Comparison of ENCODE assay signal across 8 cellular contexts in the genomic region with DNA sequence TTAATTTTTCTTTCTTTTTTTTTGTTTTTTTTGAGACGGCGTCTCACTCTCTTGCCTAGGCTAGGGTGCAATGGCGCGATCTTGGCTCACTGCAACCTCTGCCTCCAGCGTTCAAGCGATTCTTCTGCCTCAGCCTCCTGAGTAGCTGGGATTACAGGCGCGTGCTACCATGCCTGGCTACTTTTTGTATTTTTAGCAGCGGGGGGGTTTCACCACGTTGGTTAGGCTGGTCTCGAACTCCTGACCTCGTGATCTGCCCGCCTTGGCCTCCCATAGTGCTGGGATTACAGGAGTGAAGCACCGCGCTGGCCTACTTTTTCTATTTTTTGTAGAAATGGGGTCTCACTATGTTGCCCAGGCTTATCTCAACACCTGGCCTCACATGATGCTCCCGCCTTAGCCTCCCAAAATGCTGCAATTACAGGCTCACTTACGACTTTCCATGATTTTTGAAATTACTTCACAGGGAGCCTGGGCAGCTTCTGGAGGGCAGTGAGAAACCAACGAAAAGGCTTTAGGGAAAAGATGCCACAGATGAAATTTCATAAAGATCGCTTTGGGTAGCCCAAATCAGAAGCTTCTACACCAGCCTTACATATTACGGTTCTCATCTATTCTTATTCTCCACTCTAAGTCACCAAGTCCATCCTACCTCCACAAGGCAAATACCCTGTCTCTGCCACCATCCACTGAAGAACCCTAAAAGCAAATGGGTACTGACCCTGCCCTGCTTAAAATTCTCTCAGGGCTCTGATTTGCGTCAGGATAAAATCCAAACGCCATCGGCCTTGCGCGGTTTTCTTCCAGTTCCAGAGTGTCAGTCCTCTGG. TPM values are rescaled to one million over a fixed set of nuclear protein-coding genes. Genes with fewer than 3 reads are reported as not detected.
A peak's percentile ranks its signal among the peaks of the same experiment; 100 is the strongest.
DNase-seq lines count a peak whose midpoint lies in the region; ATAC-seq, FAIRE-seq and TF ChIP-seq lines count a peak whose summit lies in the region.

No MANE protein-coding gene starts in this region.

- POLR2A ChIA-PET in CD4-positive, alpha-beta T cell (lab: Charles Lee), result interaction anchor here (1.4 to 2.3 kb wide), 3 partner anchors 151 to 252 kb away, joined by 3 to 11 read pairs (median 9); a partner anchor contains a TSS
- POLR2A ChIA-PET in GM12878 (lab: Charles Lee), result no interaction called here
- POLR2A ChIA-PET in HepG2 (lab: Yijun Ruan, JAX), result no interaction called here

- peaks cover 45% of the 10 kb centered on the region for H3K79me2 ChIP-seq in GM12878 (ENCODE audit: control insufficient read depth, insufficient read depth, low read length)
- peaks cover 22% of the 10 kb centered on the region for H3K79me2 ChIP-seq in HepG2 (ENCODE audit: insufficient read depth, low read length)

- H3K9me3 Mint-ChIP-seq in CD4-positive, alpha-beta T cell, result no peaks in the 10 kb centered on the region

- intact Hi-C loops in CD4-positive, alpha-beta T cell (cut with DNase I, micrococcal nuclease), result no loop called here
- intact Hi-C loops in GM12878 (cut with micrococcal nuclease; ENCODE audit: unreplicated experiment) (loop anchor here (1.0 kb wide), 1 partner anchor 296 kb away; a partner anchor contains a TSS), HepG2 (cut with micrococcal nuclease; ENCODE audit: unreplicated experiment) (no loop called here)

- H3K36me3 ChIP-seq in HUES48 (ENCODE audit: control insufficient read depth, insufficient read depth, low read length), result peaks cover 5% of the 10 kb centered on the region
- peaks cover 5 to 7% of the 10 kb centered on the region in 2 experiments; a peak in 2 of 4 replicates for H3K36me3 ChIP-seq in GM12878 (ENCODE audit: control insufficient read depth in 2 of 2, insufficient read depth in 2 of 2, low read length in 1 of 2)
- H3K36me3 ChIP-seq in HepG2 (replicated peaks in 1 of 2; ENCODE audit: control insufficient read depth in 1 of 2, insufficient read depth in 2 of 2, low read length in 2 of 2), result peaks cover 0 to 2% of the 10 kb centered on the region in 2 experiments; a peak in 3 of 5 replicates
- peaks cover 0 to 22% (median 6%) of the 10 kb centered on the region in 3 donors for H3K36me3 ChIP-seq in tibial nerve

- peaks cover 88% of the 10 kb centered on the region for H3K4me1 Mint-ChIP-seq in CD4-positive, alpha-beta T cell (ENCODE audit: low read depth)

- SMC1A ChIA-PET in GM12878 (lab: Charles Lee; ENCODE audit: uncharacterized antibody, unreplicated experiment), result interaction anchor here (0.8 to 2.5 kb wide), 3 partner anchors 12 to 244 kb away, joined by 3 to 11 read pairs (median 3); no protein-coding TSS in a partner anchor

- H3K4me3 Mint-ChIP-seq in CD4-positive, alpha-beta T cell, result peak overlapping the region; percentile 99

- TSS peak; percentile 94 for BruUV-seq in GM12878 (replicated peaks; lab: Mats Ljungman, UMichigan)
- TSS peak; percentile 93 for BruUV-seq in HepG2 (replicated peaks; lab: Mats Ljungman, UMichigan)

- H4K20me1 ChIP-seq in GM12878 (ENCODE audit: control insufficient read depth, insufficient read depth) (no peaks in the 10 kb centered on the region), HepG2 (ENCODE audit: insufficient read depth, low read length) (no peaks in the 10 kb centered on the region)

- no peak for TF ChIP-seq CTCF in CD4-positive, alpha-beta T cell (IDR thresholded peaks at IDR 0.05)
- TF ChIP-seq CTCF in GM12878 (IDR thresholded peaks at IDR 0.05 in 2 of 3, conservative IDR thresholded peaks at IDR 0.05 in 1 of 3; ENCODE audit: control insufficient read depth in 2 of 3, extremely low read depth in 1 of 3, insufficient read depth in 1 of 3, low read depth in 3 of 3, low read length in 3 of 3) (no peak), HepG2 (CRISPR knock-in tag; IDR thresholded peaks at IDR 0.05) (no peak), tibial nerve (IDR thresholded peaks at IDR 0.05) (no peak), D721Med (IDR thresholded peaks at IDR 0.05; ENCODE audit: insufficient read depth, missing control alignments) (no peak)

- FAIRE-seq in GM12878 (lab: Jason Lieb, UNC), result no peak
- FAIRE-seq in HepG2 (lab: Jason Lieb, UNC), result no peak
- FAIRE-seq in D721Med (lab: Jason Lieb, UNC), result no peak

- in situ Hi-C loops in GM12878 (cut with MboI), result no loop called here
- in situ Hi-C loops in HepG2 (cut with HindIII; ENCODE audit: extremely low pct_ligation_motif_present, low pct_unique_long_range_greater_than_20kb), result no loop called here

- no peak for TF ChIP-seq RAD21 in GM12878 (IDR thresholded peaks at IDR 0.05; ENCODE audit: insufficient read depth, low read depth, low read length)
- no peak for TF ChIP-seq RAD21 in HepG2 (CRISPR knock-in tag; IDR thresholded peaks at IDR 0.05)

- H3K9ac ChIP-seq in HUES48 (ENCODE audit: low read depth, low read length) (peak overlapping the region; percentile 86), GM12878 (ENCODE audit: control insufficient read depth, insufficient read depth, low read length) (peak overlapping the region; percentile 96), HepG2 (ENCODE audit: insufficient read depth, low read depth, low read length) (peak overlapping the region; percentile 84)

- peak overlapping the region; percentile 95 for H2AFZ ChIP-seq in GM12878 (ENCODE audit: control insufficient read depth, low read depth, low read length)
- peak overlapping the region; percentile 33 for H2AFZ ChIP-seq in HepG2 (ENCODE audit: low read length)

- DNase-seq in CD4-positive, alpha-beta T cell, result no peak
- DNase-seq in GM12878 (ENCODE audit: low read depth, low spot score) (no peak), HepG2 (ENCODE audit: low spot score) (no peak), tibial nerve (ENCODE audit: low spot score in 2 of 2) (no peak), NCI-H1048 (lab: John Stamatoyannopoulos, UW) (no peak), D721Med (ENCODE audit: insufficient read length, low spot score) (no peak), NCI-H1417 (lab: John Stamatoyannopoulos, UW) (no peak)

- H3K4me3 ChIP-seq in HUES48 (ENCODE audit: low read depth, low read length) (peak overlapping the region; percentile 83), GM12878 (peak overlapping the region; percentile 77), HepG2 (replicated peaks in 1 of 3; ENCODE audit: insufficient read depth in 1 of 3, low read depth in 2 of 3, low read length in 3 of 3) (peak overlapping the region; percentile 77 to 99 (median 85)), tibial nerve (peak overlapping the region; percentile 56 to 74 (median 70))

- peaks cover 56% of the 10 kb centered on the region for H3K36me3 Mint-ChIP-seq in CD4-positive, alpha-beta T cell (ENCODE audit: low read depth)

- 71% methylated on average over 25 of the region's 25 CpGs for WGBS in GM12878 (ENCODE audit: insufficient coverage, insufficient replicate concordance, low lambda C conversion rate, missing lambda C conversion rate)
- WGBS in HepG2 (ENCODE audit: low lambda C conversion rate), result 78% methylated on average over 25 of the region's 25 CpGs
- 70 to 72% methylated on average over 25 of the region's 25 CpGs for WGBS in tibial nerve, 2 donors

- peaks cover 18% of the 10 kb centered on the region for H3K4me1 ChIP-seq in HUES48 (ENCODE audit: control insufficient read depth, insufficient read depth, low read length)
- H3K4me1 ChIP-seq in GM12878 (ENCODE audit: control insufficient read depth, insufficient read depth, low read length), result peaks cover 8% of the 10 kb centered on the region
- H3K4me1 ChIP-seq in HepG2 (ENCODE audit: insufficient read depth, low read length), result peaks cover 34% of the 10 kb centered on the region
- H3K4me1 ChIP-seq in tibial nerve, result peaks cover 0 to 40% (median 2%) of the 10 kb centered on the region in 4 donors

- H3K27ac ChIP-seq in CD4-positive, alpha-beta T cell (ENCODE audit: low read depth, low read length), result peak overlapping the region; percentile 69
- H3K27ac ChIP-seq in HUES48 (ENCODE audit: low read depth, low read length) (peak overlapping the region; percentile 97), GM12878 (ENCODE audit: control insufficient read depth, insufficient read depth) (peak overlapping the region; percentile 95), HepG2 (ENCODE audit: extremely low read length, insufficient read depth, low read length) (peak overlapping the region; percentile 84), tibial nerve (peak overlapping the region; percentile 87 to 95 (median 92))

- no peaks in the 10 kb centered on the region for H3K27me3 ChIP-seq in CD4-positive, alpha-beta T cell (ENCODE audit: control insufficient read depth, insufficient read depth, low read length)
- H3K27me3 ChIP-seq in HUES48 (ENCODE audit: control insufficient read depth, insufficient read depth, low read length) (no peaks in the 10 kb centered on the region), GM12878 (replicated peaks in 1 of 2; ENCODE audit: control insufficient read depth in 2 of 2, insufficient read depth in 2 of 2, low read length in 1 of 2) (no peaks in the 10 kb centered on the region), HepG2 (ENCODE audit: control insufficient read depth in 1 of 2, insufficient read depth in 2 of 2, low read length in 2 of 2) (no peaks in the 10 kb centered on the region), tibial nerve (no peaks in the 10 kb centered on the region)

- CTCF ChIA-PET in CD4-positive, alpha-beta T cell (lab: Charles Lee), result interaction anchor here (0.7 to 2.1 kb wide), 2 partner anchors 21 to 239 kb away, joined by 5 read pairs; no protein-coding TSS in a partner anchor
- CTCF ChIA-PET in GM12878 (lab: Yijun Ruan, JAX) (interaction anchor here (2.8 kb wide), 1 partner anchor 245 kb away, joined by 12 read pairs; no protein-coding TSS in a partner anchor), HepG2 (lab: Yijun Ruan, JAX; ENCODE audit: low intra/inter-chr PET ratio, low total read pairs) (no interaction called here)

- H3K27me3 Mint-ChIP-seq in CD4-positive, alpha-beta T cell, result no peaks in the 10 kb centered on the region

- no peaks in the 10 kb centered on the region for H3K9me3 ChIP-seq in CD4-positive, alpha-beta T cell (ENCODE audit: control insufficient read depth, low read length)
- H3K9me3 ChIP-seq in HUES48 (ENCODE audit: control insufficient read depth, insufficient read depth, low read length) (no peaks in the 10 kb centered on the region), GM12878 (replicated peaks; ENCODE audit: control insufficient read depth, insufficient read depth, low read length) (no peaks in the 10 kb centered on the region), HepG2 (ENCODE audit: low read length) (no peaks in the 10 kb centered on the region), tibial nerve (no peaks in the 10 kb centered on the region)

- TF ChIP-seq POLR2A in GM12878 (IDR thresholded peaks at IDR 0.05; ENCODE audit: low read depth, low read length), result no peak
- no peak for TF ChIP-seq POLR2A in HepG2 (IDR thresholded peaks at IDR 0.05; ENCODE audit: insufficient read depth in 1 of 2, low read depth in 2 of 2, low read length in 2 of 2)
- TF ChIP-seq POLR2A in tibial nerve (IDR thresholded peaks at IDR 0.05), result no peak

- RAD21 ChIA-PET in GM12878 (lab: Charles Lee; ENCODE audit: unreplicated experiment), result no interaction called here

- ATAC-seq in CD4-positive, alpha-beta T cell (ENCODE audit: poor library complexity), result no peak
- ATAC-seq in GM12878 (peak; percentile 1; the same call in 1 of the 3 replicates), HepG2 (peak; percentile 4; the same call in 2 of the 3 replicates)

- H3K4me2 ChIP-seq in GM12878 (ENCODE audit: control insufficient read depth, insufficient read depth) (peak overlapping the region; percentile 92), HepG2 (ENCODE audit: low read depth, low read length) (peak overlapping the region; percentile 84)

- TF ChIP-seq EP300 in GM12878 (IDR thresholded peaks at IDR 0.05; ENCODE audit: borderline replicate concordance in 1 of 2, control insufficient read depth in 1 of 2, low read depth in 2 of 2, low read length in 2 of 2), result no peak
- TF ChIP-seq EP300 in HepG2 (IDR thresholded peaks at IDR 0.05; ENCODE audit: low read depth in 2 of 2, low read length in 2 of 2), result no peak
- TF ChIP-seq EP300 in HepG2 (CRISPR knock-in tag; IDR thresholded peaks at IDR 0.05; ENCODE audit: borderline replicate concordance), result no peak
- TF ChIP-seq EP300 in tibial nerve (IDR thresholded peaks at IDR 0.05), result no peak

- peak overlapping the region; percentile 99 for H3K27ac Mint-ChIP-seq in CD4-positive, alpha-beta T cell

RNA-seq across cellular contexts. Expression of a gene that starts 0.9 kb away (rescaled TPM):
- total RNA-seq in CD4-positive, alpha-beta T cell, result 10 to 100 TPM; 64.7 to 73.1 TPM
- total RNA-seq in GM12878 (2013; cell fraction: nucleolus; rRNA removed), result 73.9 and 79.2 TPM in 2 replicates
- total RNA-seq in GM12878 (2014; rRNA removed) (119 and 133 TPM in 2 replicates), GM12878 (2014; rRNA removed; fragmentation: Illumina TruSeq; extraction: Trizol) (147 and 154 TPM in 2 replicates), GM12878 (2021) (140 and 141 TPM in 2 replicates), HepG2 (2016; rRNA removed; fragmentation: Illumina TruSeq; extraction: Trizol) (108 and 168 TPM in 2 replicates), tibial nerve (10 to 100 TPM; 23.3 to 35.2 (median 31.5) TPM)
- polyA plus RNA-seq in GM12878 (2011; ENCODE audit: low read depth), result 82.7 TPM
- polyA plus RNA-seq in GM12878 (2011; rRNA removed) (120 and 130 TPM in 2 replicates), GM12878 (2014; fragmentation: Illumina TruSeq; extraction: Trizol) (156 and 181 TPM in 2 replicates), GM12878 (2014; fragmentation: Nextera tagmentation; extraction: Ambion mirVana) (100 to 1,000 TPM; 121 to 177 TPM), GM12878 (2014; rRNA removed) (76.0 and 94.0 TPM in 2 replicates), GM12878 (2016; fragmentation: Nextera tagmentation; extraction: Ambion mirVana) (100 to 1,000 TPM; 238 to 255 TPM), HepG2 (2011; rRNA removed) (11.8 and 17.3 TPM in 2 replicates)
- polyA plus RNA-seq in GM12878 (2011; cell fraction: cytosol; rRNA removed), result 106 and 112 TPM in 2 replicates
- 73.0 and 95.3 TPM in 2 replicates for polyA plus RNA-seq in GM12878 (2011; cell fraction: nucleus; rRNA removed)
- 78.7 and 85.6 TPM in 2 replicates for polyA plus RNA-seq in GM12878 (2012)
- 200 and 298 TPM in 2 replicates for polyA minus RNA-seq in GM12878 (2011; rRNA and poly(A)+ RNA removed)
- 64.8 and 71.4 TPM in 2 replicates for polyA minus RNA-seq in GM12878 (2011; cell fraction: cytosol; rRNA and poly(A)+ RNA removed)
- polyA minus RNA-seq in GM12878 (2011; cell fraction: nucleus; rRNA and poly(A)+ RNA removed), result 31.4 and 47.4 TPM in 2 replicates
- 9.2 and 12.3 TPM in 2 replicates for total RNA-seq in HepG2 (2016; cell fraction: cytosol; rRNA removed; fragmentation: Illumina TruSeq; extraction: Trizol; ENCODE audit: low read depth)
- total RNA-seq in HepG2 (2016; cell fraction: insoluble cytoplasmic fraction; rRNA removed; fragmentation: Illumina TruSeq; extraction: Trizol), result 109 and 177 TPM in 2 replicates
- total RNA-seq in HepG2 (2016; cell fraction: membrane; rRNA removed; fragmentation: Illumina TruSeq; extraction: Trizol), result 21.5 and 26.6 TPM in 2 replicates
- 49.7 and 51.5 TPM in 2 replicates for total RNA-seq in HepG2 (2016; cell fraction: nucleus; rRNA removed; fragmentation: Illumina TruSeq; extraction: Trizol)
- polyA plus RNA-seq in HepG2 (2011; cell fraction: cytosol; rRNA removed), result 12.7 and 13.8 TPM in 2 replicates
- 6.5 and 8.2 TPM in 2 replicates for polyA plus RNA-seq in HepG2 (2011; cell fraction: nucleus; rRNA removed)
- polyA plus RNA-seq in HepG2 (2012), result 20.3 and 37.0 TPM in 2 replicates
- 4.7 and 4.8 TPM in 2 replicates for polyA plus RNA-seq in HepG2 (2016; cell fraction: cytosol; fragmentation: Illumina TruSeq; extraction: Trizol; ENCODE audit: low read depth)
- 110 and 120 TPM in 2 replicates for polyA plus RNA-seq in HepG2 (2016; cell fraction: insoluble cytoplasmic fraction; fragmentation: Illumina TruSeq; extraction: Trizol; ENCODE audit: low read depth)
- polyA plus RNA-seq in HepG2 (2016; cell fraction: membrane; fragmentation: Illumina TruSeq; extraction: Trizol; ENCODE audit: low read depth), result 10.4 and 12.0 TPM in 2 replicates
- polyA plus RNA-seq in HepG2 (2016; cell fraction: nucleus; fragmentation: Illumina TruSeq; extraction: Trizol; ENCODE audit: insufficient read depth, low read depth), result 40.5 and 42.7 TPM in 2 replicates
- polyA minus RNA-seq in HepG2 (2011; rRNA and poly(A)+ RNA removed; ENCODE audit: low replicate concordance), result 76.9 and 614 TPM in 2 replicates
- 23.6 and 31.9 TPM in 2 replicates for polyA minus RNA-seq in HepG2 (2011; cell fraction: cytosol; rRNA and poly(A)+ RNA removed)
- polyA minus RNA-seq in HepG2 (2011; cell fraction: nucleus; rRNA and poly(A)+ RNA removed), result 23.6 and 25.0 TPM in 2 replicates
